In genomic region chr2:175600024-175600831, GRCh38 we compare ENCODE assay signal across 11 cellular contexts.
A peak's percentile ranks its signal among the peaks of the same experiment; 100 is the strongest.
DNase-seq lines count a peak whose midpoint lies in the region; ATAC-seq and TF ChIP-seq lines count a peak whose summit lies in the region.
"Had no signal": no experiment of that assay in that cellular context is flagged by ENCODE, and none has a peak within 500 bp of the region (broad histone marks: within the 10 kb centered on the region; RNA-seq: fewer than 3 reads in every experiment).

No MANE protein-coding gene starts in this region.

- H3K27me3 ChIP-seq in RWPE2 (ENCODE audit: insufficient read depth, poor library complexity, severe bottlenecking) (no peaks in the 10 kb centered on the region), cardiac muscle cell (no peaks in the 10 kb centered on the region), gastrocnemius medialis (no peaks in the 10 kb centered on the region), colonic mucosa (no peaks in the 10 kb centered on the region)

- no peak overlapping the region for H3K9ac ChIP-seq in colonic mucosa (ENCODE audit: low read depth in 2 of 2, low read length in 2 of 2)

- TF ChIP-seq CTCF in RWPE2 (IDR thresholded peaks at IDR 0.05; ENCODE audit: poor library complexity, severe bottlenecking) = no peak
- no peak for TF ChIP-seq CTCF in cardiac muscle cell (IDR thresholded peaks at IDR 0.05; ENCODE audit: low read depth, low read length)
- no peak for TF ChIP-seq CTCF in gastrocnemius medialis (IDR thresholded peaks at IDR 0.05 in 4 of 5, conservative IDR thresholded peaks at IDR 0.05 in 1 of 5)
- no peak for TF ChIP-seq CTCF in colonic mucosa (IDR thresholded peaks at IDR 0.05)

- H3K36me3 ChIP-seq in RWPE2 (ENCODE audit: low read depth) (no peaks in the 10 kb centered on the region), cardiac muscle cell (no peaks in the 10 kb centered on the region), gastrocnemius medialis (no peaks in the 10 kb centered on the region), colonic mucosa (no peaks in the 10 kb centered on the region)

- H3K27ac ChIP-seq in RWPE2 (ENCODE audit: poor library complexity, severe bottlenecking) (peak overlapping the region; percentile 49), cardiac muscle cell (peak overlapping the region; percentile 41), gastrocnemius medialis (no peak overlapping the region), colonic mucosa (no peak overlapping the region)
- H3K27ac ChIP-seq: VCaP had no signal

- no peak for TF ChIP-seq POLR2A in gastrocnemius medialis (IDR thresholded peaks at IDR 0.05)

- no peaks in the 10 kb centered on the region for H3K9me3 ChIP-seq in RWPE2 (ENCODE audit: severe bottlenecking)
- no peaks in the 10 kb centered on the region for H3K9me3 ChIP-seq in cardiac muscle cell (ENCODE audit: low read depth)
- no peaks in the 10 kb centered on the region for H3K9me3 ChIP-seq in gastrocnemius medialis
- no peaks in the 10 kb centered on the region for H3K9me3 ChIP-seq in colonic mucosa

- in situ Hi-C loops in gastrocnemius medialis (cut with MboI; ENCODE audit: low sequenced_read_pairs in 4 of 4) = no loop called here

- DNase-seq in GM04504 (ENCODE audit: low read depth) = peak; percentile 77
- no peak for DNase-seq in RWPE2 (ENCODE audit: low spot score)
- peak in 1 of 2 donors; percentile 46 for DNase-seq in cardiac muscle cell (ENCODE audit: low read depth in 1 of 2, low spot score in 1 of 2)
- DNase-seq in gastrocnemius medialis = no peak
- no peak for DNase-seq in colonic mucosa
- no peak for DNase-seq in NCI-H510A treated with DMSO at 0.1 percent for 48 hours (lab: John Stamatoyannopoulos, UW)
- DNase-seq in effector CD8-positive, alpha-beta T cell (lab: John Stamatoyannopoulos, UW) = no peak
- DNase-seq: activated gamma-delta T cell, small intestine had no signal

- no peak overlapping the region for H3K4me3 ChIP-seq in RWPE2 (ENCODE audit: severe bottlenecking)
- no peak overlapping the region for H3K4me3 ChIP-seq in cardiac muscle cell
- H3K4me3 ChIP-seq in gastrocnemius medialis = no peak overlapping the region
- H3K4me3 ChIP-seq in colonic mucosa = no peak overlapping the region

- ATAC-seq in RWPE2 (ENCODE audit: low read depth) = peak; percentile 87
- peak; percentile 39 to 75 for ATAC-seq in gastrocnemius medialis
- no peak for ATAC-seq in GM21528 (IDR thresholded peaks at IDR 0.05; ENCODE audit: low FRiP score, unreplicated experiment)

- H3K4me1 ChIP-seq in RWPE2 (ENCODE audit: insufficient read depth, poor library complexity, severe bottlenecking) (peaks cover 3% of the 10 kb centered on the region), cardiac muscle cell (ENCODE audit: low read depth) (peaks cover 8% of the 10 kb centered on the region), gastrocnemius medialis (no peaks in the 10 kb centered on the region), colonic mucosa (no peaks in the 10 kb centered on the region)

- intact Hi-C loops in gastrocnemius medialis (cut with DNase I; ENCODE audit: low total_unique reads) = no loop called here
- intact Hi-C loops in colonic mucosa (cut with DNase I) = no loop called here

Comparison
In these comparisons a context has a peak if more than half of its experiments do, and no peak if none do; other contexts are left out.
1. H3K27ac ChIP-seq: peak in RWPE2 (single experiment) and cardiac muscle cell (single experiment); none in gastrocnemius medialis (0 of 4) and colonic mucosa (single experiment).